ENCODE assay signal across 8 cellular contexts in the genomic region with DNA sequence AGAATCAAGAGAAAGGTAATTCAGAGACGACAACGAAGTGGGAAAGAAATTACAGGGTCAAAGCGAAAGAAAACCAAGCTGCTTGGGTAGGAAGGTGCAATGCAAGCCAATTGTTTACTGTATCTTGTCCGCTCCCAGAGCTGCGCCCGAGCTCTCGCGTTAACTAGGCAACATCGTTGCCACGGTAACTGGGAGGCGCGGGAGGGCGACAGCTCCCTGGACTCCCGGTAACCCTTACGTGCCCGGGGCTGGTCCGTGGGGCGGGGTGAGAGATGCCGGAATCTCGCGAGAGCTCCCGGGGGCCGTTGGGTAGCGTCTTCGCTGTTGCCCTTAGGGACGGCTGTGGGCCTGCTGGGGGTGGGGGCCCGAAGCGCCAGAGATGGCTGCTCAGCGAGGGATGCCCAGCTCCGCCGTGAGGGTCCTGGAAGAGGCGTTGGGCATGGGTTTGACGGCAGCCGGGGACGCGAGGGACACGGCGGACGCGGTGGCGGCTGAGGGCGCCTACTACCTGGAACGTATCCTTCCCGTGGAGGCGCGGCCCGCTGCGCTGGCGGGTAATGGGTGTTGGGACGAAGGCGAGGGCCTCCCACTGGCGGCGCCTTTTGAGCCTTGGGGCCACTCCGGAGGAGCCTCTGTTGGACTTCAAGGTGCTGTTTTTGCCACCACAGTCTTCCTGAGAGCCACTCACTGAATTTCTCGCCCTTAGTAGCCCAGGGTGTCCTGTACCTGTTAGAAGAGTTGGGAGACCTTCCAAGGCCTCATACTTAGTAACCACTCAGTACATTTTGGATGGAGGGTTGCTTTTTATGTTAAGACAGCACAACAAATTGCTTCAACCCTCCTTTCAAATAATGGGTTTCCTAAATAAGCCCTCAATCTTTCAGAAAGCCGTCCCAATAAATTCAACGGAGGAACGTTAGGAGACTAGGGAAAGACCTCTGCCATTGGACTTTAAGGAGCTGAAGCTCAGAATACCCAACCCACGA. TPM values are rescaled to one million over a fixed set of nuclear protein-coding genes. Genes with fewer than 3 reads are reported as not detected.
DNase-seq lines count a peak whose midpoint lies in the region; ATAC-seq and TF ChIP-seq lines count a peak whose summit lies in the region.

Gene SPAG16 (plus strand): TSS at position 360 of the 986 bp plus-strand sequence.

- 0 to 1% (median 1%) methylated on average over 55 to 59 of the region's 59 CpGs for WGBS in ovary, 3 donors
- WGBS in thymus: 3% methylated on average over 59 of the region's 59 CpGs

- H3K27ac ChIP-seq in ovary (peak within 1 kb of the TSS; percentile 26 to 76), thymus (ENCODE audit: low read depth) (peak within 1 kb of the TSS; percentile 72)

- peak; percentile 100 for ATAC-seq in activated naive CD8-positive, alpha-beta T cell treated with anti-CD3 and anti-CD28 coated beads, Interleukin-2, amount 50 U/mL, for 24 hours
- ATAC-seq in Right ventricle myocardium superior (ENCODE audit: poor library complexity): peak; percentile 100

- H3K36me3 ChIP-seq in ovary (no peaks in the 10 kb centered on the region), thymus (ENCODE audit: control insufficient read depth, insufficient read depth) (no peaks in the 10 kb centered on the region)

- H3K27ac Mint-ChIP-seq in activated naive CD8-positive, alpha-beta T cell treated with anti-CD3 and anti-CD28 coated beads, Interleukin-2, amount 50 U/mL, for 24 hours: peak within 1 kb of the TSS; percentile 88

- H3K9me3 ChIP-seq in ovary: no peaks in the 10 kb centered on the region
- H3K9me3 ChIP-seq in thymus (ENCODE audit: control insufficient read depth): no peaks in the 10 kb centered on the region

- peak within 1 kb of the TSS; percentile 91 for H3K4me3 Mint-ChIP-seq in activated naive CD8-positive, alpha-beta T cell treated with anti-CD3 and anti-CD28 coated beads, Interleukin-2, amount 50 U/mL, for 24 hours

- no peaks in the 10 kb centered on the region for H3K27me3 Mint-ChIP-seq in activated naive CD8-positive, alpha-beta T cell treated with anti-CD3 and anti-CD28 coated beads, Interleukin-2, amount 50 U/mL, for 24 hours

- DNase-seq in EL: peak; percentile 98
- DNase-seq in GOT3 (lab: John Stamatoyannopoulos, UW): peak; percentile 86
- DNase-seq in M059J (ENCODE audit: low read depth): peak; percentile 98
- DNase-seq in SKM-1 treated with dmso at 0.1 percent for 144 hours (lab: John Stamatoyannopoulos, UW; ENCODE audit: unreplicated experiment): peak; percentile 93
- DNase-seq in activated naive CD8-positive, alpha-beta T cell treated with anti-CD3 and anti-CD28 coated beads, Interleukin-2, amount 50 U/mL, for 24 hours: peak; percentile 97
- DNase-seq in Right ventricle myocardium superior: peak; percentile 96
- peak; percentile 98 to 99 (median 98) for DNase-seq in ovary

- intact Hi-C loops in Right ventricle myocardium superior (cut with DNase I): no loop called here
- intact Hi-C loops in ovary (cut with DNase I): no loop called here

- H3K36me3 Mint-ChIP-seq in activated naive CD8-positive, alpha-beta T cell treated with anti-CD3 and anti-CD28 coated beads, Interleukin-2, amount 50 U/mL, for 24 hours (ENCODE audit: low read depth): peaks cover 2% of the 10 kb centered on the region

- H3K4me1 ChIP-seq in ovary (ENCODE audit: insufficient read depth) (peaks cover 2% of the 10 kb centered on the region), thymus (ENCODE audit: control insufficient read depth, insufficient read depth, low read length) (peaks cover 2% of the 10 kb centered on the region)

- H3K4me3 ChIP-seq in ovary: peak within 1 kb of the TSS; percentile 80
- peak within 1 kb of the TSS; percentile 85 for H3K4me3 ChIP-seq in thymus (ENCODE audit: low read length)

- peak in 1 of 3 donors; percentile 15 for TF ChIP-seq CTCF in ovary (IDR thresholded peaks at IDR 0.05)

- H3K9me3 Mint-ChIP-seq in activated naive CD8-positive, alpha-beta T cell treated with anti-CD3 and anti-CD28 coated beads, Interleukin-2, amount 50 U/mL, for 24 hours: no peaks in the 10 kb centered on the region

- H3K27me3 ChIP-seq in ovary: no peaks in the 10 kb centered on the region
- no peaks in the 10 kb centered on the region for H3K27me3 ChIP-seq in thymus (ENCODE audit: control insufficient read depth, insufficient read depth)

- peaks cover 31% of the 10 kb centered on the region for H3K4me1 Mint-ChIP-seq in activated naive CD8-positive, alpha-beta T cell treated with anti-CD3 and anti-CD28 coated beads, Interleukin-2, amount 50 U/mL, for 24 hours

- peak; percentile 50 for TF ChIP-seq POLR2A in ovary (IDR thresholded peaks at IDR 0.05)

- TF ChIP-seq EP300 in ovary (IDR thresholded peaks at IDR 0.05): no peak

RNA-seq across cellular contexts. Expression of gene SPAG16, which starts in this region (rescaled TPM):
- total RNA-seq in M059J (2014; rRNA removed; shearing (Covaris generic)): 20.8 and 37.8 TPM in 2 replicates
- total RNA-seq in Right ventricle myocardium superior (17.8 TPM), ovary (10 to 100 TPM; 26.1 to 58.7 (median 31.1) TPM)
- polyA plus RNA-seq in ovary (10 to 100 TPM; 25.2 to 27.9 TPM), thymus (32.0 TPM)

Comparison
In these comparisons a context has a peak if more than half of its experiments do, and no peak if none do; other contexts are left out.
1. Peak in every context shown above with its lines: DNase-seq, ATAC-seq, H3K4me3 ChIP-seq and H3K27ac ChIP-seq.